In the genomic region with DNA sequence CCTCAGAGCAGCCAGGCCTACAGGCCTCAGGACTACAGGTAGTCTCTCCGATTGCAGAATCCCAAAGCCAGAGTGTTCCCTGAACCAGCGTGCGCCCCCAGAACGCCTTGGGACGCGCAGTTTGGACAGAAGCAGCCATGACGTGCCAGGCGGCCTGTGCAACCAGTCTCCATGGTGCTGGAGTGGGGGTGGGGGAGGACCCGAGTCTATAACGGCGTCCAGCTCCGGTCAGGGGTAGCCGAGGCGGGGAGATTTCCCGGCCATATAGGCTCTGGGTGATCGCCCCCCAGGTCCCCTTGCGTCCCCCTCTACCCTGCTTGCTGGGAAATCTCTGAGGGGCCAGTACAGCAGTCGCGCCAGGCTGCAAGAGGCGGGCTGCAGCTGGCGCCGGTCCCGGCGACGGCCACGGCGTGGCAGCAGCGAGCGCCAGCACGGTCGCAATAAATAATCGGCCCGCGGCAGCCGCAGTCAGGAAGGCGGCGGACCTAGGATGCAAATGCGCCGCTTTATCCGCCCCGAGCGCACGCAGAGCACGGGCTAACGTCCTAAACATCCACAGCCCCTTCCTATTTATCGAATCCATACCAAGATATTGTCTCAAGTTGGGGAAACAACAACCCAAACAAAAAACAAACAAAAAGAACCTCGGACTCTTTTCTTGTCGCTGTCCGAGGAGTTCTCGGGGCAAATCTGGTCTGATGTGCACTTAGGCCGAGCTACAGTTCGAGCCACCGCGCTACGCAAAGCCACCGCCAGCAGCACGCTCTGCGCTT, we compare ENCODE assay signal across 8 cellular contexts. TPM values are rescaled to one million over a fixed set of nuclear protein-coding genes. Genes with fewer than 3 reads are reported as not detected.
DNase-seq lines count a peak whose midpoint lies in the region; ATAC-seq and TF ChIP-seq lines count a peak whose summit lies in the region.

No MANE protein-coding gene starts in this region.

- H3K36me3 ChIP-seq in muscle layer of duodenum (ENCODE audit: control insufficient read depth in 1 of 2, insufficient read depth in 2 of 2, low read length in 2 of 2) (no peaks in the 10 kb centered on the region), stomach (no peaks in the 10 kb centered on the region)

- 2 to 6% (median 5%) methylated on average over 31 to 58 of the region's 58 CpGs for WGBS in stomach, 5 donors

- peak overlapping the region; percentile 56 for H3K4me3 Mint-ChIP-seq in activated CD8-positive, alpha-beta T cell treated with anti-CD3 and anti-CD28 coated beads, Interleukin-2, amount 10 ng/mL, durations not matched to agents 7 days and 5 days

- H3K27me3 ChIP-seq in muscle layer of duodenum (ENCODE audit: low read depth, low read length) (peaks cover 80% of the 10 kb centered on the region), stomach (peaks cover 5 to 100% (median 89%) of the 10 kb centered on the region in 3 donors)

- TF ChIP-seq EP300 in stomach (IDR thresholded peaks at IDR 0.05): no peak

- TF ChIP-seq CTCF in AG10803 (conservative IDR thresholded peaks at IDR 0.05; ENCODE audit: low read length) (peak; percentile 60), stomach (IDR thresholded peaks at IDR 0.05) (peak in 5 of 7 experiments; percentile 33 to 86 (median 78))

- H3K4me1 ChIP-seq in muscle layer of duodenum (ENCODE audit: control insufficient read depth in 1 of 2, insufficient read depth in 2 of 2, low read length in 2 of 2): peaks cover 0 to 39% of the 10 kb centered on the region in 2 donors
- H3K4me1 ChIP-seq in stomach: peaks cover 20 to 67% (median 53%) of the 10 kb centered on the region in 4 donors

- no peak for TF ChIP-seq POLR2A in erythroblast (IDR thresholded peaks at IDR 0.05; ENCODE audit: low read length)
- TF ChIP-seq POLR2A in stomach (IDR thresholded peaks at IDR 0.05): no peak

- H3K27me3 Mint-ChIP-seq in activated CD8-positive, alpha-beta T cell treated with anti-CD3 and anti-CD28 coated beads, Interleukin-2, amount 10 ng/mL, durations not matched to agents 7 days and 5 days (ENCODE audit: low read depth): peaks cover 90% of the 10 kb centered on the region

- ATAC-seq in GM18867 (IDR thresholded peaks at IDR 0.05; ENCODE audit: unreplicated experiment): peak; percentile 88
- ATAC-seq in HG03108 (IDR thresholded peaks at IDR 0.05; ENCODE audit: unreplicated experiment): peak; percentile 84
- peak; percentile 76 for ATAC-seq in activated CD8-positive, alpha-beta T cell treated with anti-CD3 and anti-CD28 coated beads, Interleukin-2, amount 10 ng/mL, durations not matched to agents 7 days and 5 days

- no peaks in the 10 kb centered on the region for H3K9me3 Mint-ChIP-seq in activated CD8-positive, alpha-beta T cell treated with anti-CD3 and anti-CD28 coated beads, Interleukin-2, amount 10 ng/mL, durations not matched to agents 7 days and 5 days (ENCODE audit: insufficient read depth)

- intact Hi-C loops in stomach (cut with DNase I; ENCODE audit: low total_unique reads): no loop called here

- peaks cover 36% of the 10 kb centered on the region for H3K4me1 Mint-ChIP-seq in activated CD8-positive, alpha-beta T cell treated with anti-CD3 and anti-CD28 coated beads, Interleukin-2, amount 10 ng/mL, durations not matched to agents 7 days and 5 days (ENCODE audit: low read depth)

- peak; percentile 80 for DNase-seq in AG10803 (ENCODE audit: low read depth)
- DNase-seq in NCI-H748 (lab: John Stamatoyannopoulos, UW; ENCODE audit: unreplicated experiment): peak; percentile 89
- DNase-seq in activated CD8-positive, alpha-beta T cell treated with anti-CD3 and anti-CD28 coated beads, Interleukin-2, amount 10 ng/mL, durations not matched to agents 7 days and 5 days: peak; percentile 67
- peak; percentile 70 to 72 for DNase-seq in erythroblast (lab: John Stamatoyannopoulos, UW)
- DNase-seq in stomach: peak; percentile 60

- H3K27ac Mint-ChIP-seq in activated CD8-positive, alpha-beta T cell treated with anti-CD3 and anti-CD28 coated beads, Interleukin-2, amount 10 ng/mL, durations not matched to agents 7 days and 5 days: no peak overlapping the region

- H3K9me3 ChIP-seq in muscle layer of duodenum (ENCODE audit: control insufficient read depth in 1 of 2, low read length in 2 of 2) (no peaks in the 10 kb centered on the region), stomach (peaks cover 0 to 9% (median 0%) of the 10 kb centered on the region in 4 donors)

- peaks cover 6% of the 10 kb centered on the region for H3K36me3 Mint-ChIP-seq in activated CD8-positive, alpha-beta T cell treated with anti-CD3 and anti-CD28 coated beads, Interleukin-2, amount 10 ng/mL, durations not matched to agents 7 days and 5 days (ENCODE audit: low read depth)

- H3K27ac ChIP-seq in muscle layer of duodenum (ENCODE audit: low read length) (no peak overlapping the region), stomach (peak overlapping the region; percentile 72 to 99 (median 88))

- H3K4me3 ChIP-seq in AG10803 (ENCODE audit: low read length) (peak overlapping the region; percentile 84), muscle layer of duodenum (ENCODE audit: low read depth in 1 of 2, low read length in 2 of 2) (peak overlapping the region; percentile 46 to 60), stomach (peak overlapping the region; percentile 46 to 64 (median 52))

- CTCF ChIA-PET in activated CD8-positive, alpha-beta T cell treated with anti-CD3 and anti-CD28 coated beads, Interleukin-2, amount 10 ng/mL, durations not matched to agents 7 days and 5 days (lab: Charles Lee): interaction anchor here (0.7 to 2.5 kb wide), 15 partner anchors 9 to 469 kb away, joined by 3 to 13 read pairs (median 4); a partner anchor contains a TSS

- POLR2A ChIA-PET in activated CD8-positive, alpha-beta T cell treated with anti-CD3 and anti-CD28 coated beads, Interleukin-2, amount 10 ng/mL, durations not matched to agents 7 days and 5 days (lab: Charles Lee): interaction anchor here (0.5 kb wide), 1 partner anchor 1057 kb away, joined by 4 read pairs; no protein-coding TSS in a partner anchor

RNA-seq across cellular contexts. Expression of a gene that starts 1.6 kb away (rescaled TPM):
- not detected for total RNA-seq in activated CD8-positive, alpha-beta T cell treated with anti-CD3 and anti-CD28 coated beads, Interleukin-2, amount 10 ng/mL, durations not matched to agents 7 days and 5 days
- total RNA-seq in stomach: 10 to 100 TPM in 1 of 5 donors, 1 to 10 TPM in 2, under 1 TPM in 2; 0.87 to 42.6 (median 5.2) TPM
- polyA plus RNA-seq in stomach: 1 to 10 TPM; 2.8 to 5.2 (median 4.8) TPM

RNA-seq across cellular contexts. Expression of a gene that starts 3.2 kb away (rescaled TPM):
- not detected for total RNA-seq in activated CD8-positive, alpha-beta T cell treated with anti-CD3 and anti-CD28 coated beads, Interleukin-2, amount 10 ng/mL, durations not matched to agents 7 days and 5 days
- 10 to 100 TPM in 1 of 5 donors, 1 to 10 TPM in 1, not detected in 3; 3.7 to 12.7 TPM for total RNA-seq in stomach
- polyA plus RNA-seq in stomach: under 1 TPM in 1 of 3 donors, not detected in 2; 0.81 TPM

RNA-seq across cellular contexts. Expression of a gene that starts 5.7 kb away (rescaled TPM):
- not detected for total RNA-seq in activated CD8-positive, alpha-beta T cell treated with anti-CD3 and anti-CD28 coated beads, Interleukin-2, amount 10 ng/mL, durations not matched to agents 7 days and 5 days
- total RNA-seq in stomach: 10 to 100 TPM in 1 of 5 donors, 1 to 10 TPM in 3, not detected in 1; 1.1 to 34.8 (median 3.3) TPM
- 1 to 10 TPM in 1 of 3 donors, under 1 TPM in 2; 0.98 to 7.9 (median 1.00) TPM for polyA plus RNA-seq in stomach

RNA-seq across cellular contexts. Expression of a gene that starts 7.3 kb away (rescaled TPM):
- total RNA-seq in activated CD8-positive, alpha-beta T cell treated with anti-CD3 and anti-CD28 coated beads, Interleukin-2, amount 10 ng/mL, durations not matched to agents 7 days and 5 days: not detected
- total RNA-seq in stomach: 10 to 100 TPM in 3 of 5 donors, 1 to 10 TPM in 2; 2.9 to 53.1 (median 18.2) TPM
- 10 to 100 TPM in 1 of 3 donors, 1 to 10 TPM in 2; 7.5 to 12.8 (median 7.8) TPM for polyA plus RNA-seq in stomach

RNA-seq across cellular contexts. Expression of a gene that starts 14.6 kb away (rescaled TPM):
- not detected for total RNA-seq in activated CD8-positive, alpha-beta T cell treated with anti-CD3 and anti-CD28 coated beads, Interleukin-2, amount 10 ng/mL, durations not matched to agents 7 days and 5 days
- 10 to 100 TPM in 1 of 5 donors, not detected in 4; 68.1 TPM for total RNA-seq in stomach
- polyA plus RNA-seq in stomach: under 1 TPM in 1 of 3 donors, not detected in 2; 0.25 TPM
